ENCODE assay signal across 1 cellular context in genomic region chr17:80476877-80477646, GRCh38.
TF ChIP-seq lines count a peak whose summit lies in the region.

No MANE protein-coding gene starts in this region.

TF ChIP-seq in HepG2, 621 proteins besides CTCF, POLR2A, EP300 and RAD21 (continued from another document):
- TF ChIP-seq ZNF800 (CRISPR knock-in tag; IDR thresholded peaks at IDR 0.05) (peak; percentile 26; the same call in 1 of the 2 replicates), KLF12 (CRISPR knock-in tag; IDR thresholded peaks at IDR 0.05; ENCODE audit: borderline replicate concordance) (0 out of 2 replicates have a peak, but pooled peaks have one; percentile 20), TCF7L2 (IDR thresholded peaks at IDR 0.05; ENCODE audit: low read depth, low read length) (no peak), UBTF (CRISPR knock-in tag; IDR thresholded peaks at IDR 0.05) (peak; percentile 37; the same call in 1 of the 2 replicates), TBL1XR1 (IDR thresholded peaks at IDR 0.05; ENCODE audit: borderline replicate concordance, low read length, partially characterized antibody) (no peak), MTF2 (CRISPR knock-in tag; IDR thresholded peaks at IDR 0.05; ENCODE audit: borderline replicate concordance) (peak; percentile 84; the same call in 1 of the 2 replicates), PTBP1 (IDR thresholded peaks at IDR 0.05; ENCODE audit: low read depth, low read length, poor library complexity, severe bottlenecking) (no peak), ZNF576 (CRISPR knock-in tag; IDR thresholded peaks at IDR 0.05) (no peak), RERE (CRISPR knock-in tag; IDR thresholded peaks at IDR 0.05; ENCODE audit: low read depth) (no peak), SALL1 (CRISPR knock-in tag; IDR thresholded peaks at IDR 0.05) (peak; percentile 17; the same call in 1 of the 2 replicates), RBM39 (IDR thresholded peaks at IDR 0.05; ENCODE audit: low read depth, low read length, poor library complexity, severe bottlenecking) (peak; percentile 33), ZNF777 (CRISPR knock-in tag; IDR thresholded peaks at IDR 0.05) (peak; percentile 88), ZNF563 (CRISPR knock-in tag; IDR thresholded peaks at IDR 0.05) (0 out of 2 replicates have a peak, but pooled peaks have one; percentile 22), BCL6 (CRISPR knock-in tag; IDR thresholded peaks at IDR 0.05) (peak; percentile 69; the same call in 1 of the 2 replicates)
TF ChIP-seq in HepG2: peak in this region for 10.
